In the genomic region with DNA sequence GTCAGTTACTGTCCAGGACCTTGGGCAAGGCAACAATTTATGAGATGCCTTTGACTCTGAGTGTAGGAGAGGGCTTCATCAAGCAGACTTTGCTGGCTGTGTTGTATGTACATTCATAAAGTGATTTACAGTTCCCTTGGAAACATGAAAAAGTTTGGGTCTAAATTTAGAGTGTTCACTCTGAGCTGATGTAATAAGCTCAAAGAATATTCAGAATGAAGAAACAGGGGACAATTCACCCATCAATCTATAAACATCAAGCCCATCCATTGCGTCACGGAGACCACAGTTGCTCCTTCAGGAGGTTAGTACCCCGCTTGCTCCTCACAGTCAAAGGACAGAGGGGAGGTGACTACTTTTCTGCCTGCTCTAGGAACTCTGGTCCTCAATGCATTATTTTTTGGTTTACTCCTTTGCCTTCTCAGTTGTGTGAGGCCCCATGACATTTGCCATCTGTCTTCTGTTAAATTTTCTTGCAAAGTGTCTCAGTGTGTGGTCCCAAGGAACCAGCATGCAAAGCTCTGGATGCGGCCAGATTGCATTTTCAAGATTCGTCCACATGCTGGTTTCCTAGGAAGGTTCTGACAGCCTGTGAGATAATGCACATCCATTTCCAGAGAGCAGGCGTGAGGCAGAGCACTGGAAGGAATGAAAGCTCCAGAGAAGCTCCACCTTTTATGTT, we compare ENCODE assay signal across 22 cellular contexts.
"Had no signal": no experiment of that assay in that cellular context is flagged by ENCODE, and none has a peak within 500 bp of the region (broad histone marks: within the 10 kb centered on the region; RNA-seq: fewer than 3 reads in every experiment).

No MANE protein-coding gene starts in this region.

- H3K27ac ChIP-seq: breast epithelium, SJSA1 had no signal

- FAIRE-seq: RCC 7860, TTC549 had no signal

- H3K9me3 Mint-ChIP-seq: activated B cell treated with CpG ODN at 0.5 μM for 24 hours; activated CD8-positive, alpha-beta T cell treated with anti-CD3 and anti-CD28 coated beads for 36 hours; activated naive CD4-positive, alpha-beta T cell treated with anti-CD3 and anti-CD28 coated beads, Interleukin-2, amount 10 ng/mL, durations not matched to agents 7 days and 5 days; activated naive CD8-positive, alpha-beta T cell treated with anti-CD3 and anti-CD28 coated beads for 36 hours; activated T-helper 2 cell treated with anti-CD3 and anti-CD28 coated beads, Interferon-gamma antibody, Interleukin-2, Interleukin-4, amounts not matched to agents 10 μg/mL and 5 μg/mL and 100 μg/mL, durations not matched to agents 14 hours and 24 hours and 36 hours had no signal

- H3K4me1 ChIP-seq: breast epithelium had no signal

- H3K36me3 ChIP-seq: breast epithelium, SJSA1 had no signal

- H3K4me3 ChIP-seq: breast epithelium, SJSA1 had no signal

- H3K4me1 Mint-ChIP-seq: activated B cell treated with CpG ODN at 0.5 μM for 24 hours; activated naive CD4-positive, alpha-beta T cell treated with anti-CD3 and anti-CD28 coated beads, Interleukin-2, amount 10 ng/mL, durations not matched to agents 7 days and 5 days; activated naive CD8-positive, alpha-beta T cell treated with anti-CD3 and anti-CD28 coated beads for 36 hours; T-helper 17 cell had no signal

- H3K27me3 ChIP-seq: breast epithelium, SJSA1 had no signal

- DNase-seq: activated B cell treated with CpG ODN at 0.5 μM for 24 hours; activated CD8-positive, alpha-beta memory T cell treated with anti-CD3 and anti-CD28 coated beads, Interleukin-2, amount 50 U/mL, for 4 hours; activated gamma-delta T cell treated with Interleukin-2 at 50 U/mL for 16 hours; activated naive CD8-positive, alpha-beta T cell treated with anti-CD3 and anti-CD28 coated beads for 36 hours; MM.1S; NCI-H1436; NCI-H1694 treated with DMSO at 0.1 percent for 48 hours; NCI-H2029 treated with DMSO at 0.1 percent for 48 hours; NCI-H510A treated with DMSO at 0.1 percent for 48 hours; NCI-H69; PC-3; SHP77; T-helper 17 cell; T-helper 9 cell had no signal

- ATAC-seq: activated CD8-positive, alpha-beta T cell treated with anti-CD3 and anti-CD28 coated beads for 36 hours; activated T-cell treated with anti-CD3 and anti-CD28 coated beads, Interleukin-2, amount 50 U/mL, for 72 hours; PC-3; T-helper 17 cell had no signal

- H3K4me3 Mint-ChIP-seq: activated B cell treated with CpG ODN at 0.5 μM for 24 hours; activated CD8-positive, alpha-beta T cell treated with anti-CD3 and anti-CD28 coated beads for 36 hours; activated naive CD4-positive, alpha-beta T cell treated with anti-CD3 and anti-CD28 coated beads, Interleukin-2, amount 10 ng/mL, durations not matched to agents 7 days and 5 days; activated naive CD8-positive, alpha-beta T cell treated with anti-CD3 and anti-CD28 coated beads for 36 hours; activated T-cell treated with anti-CD3 and anti-CD28 coated beads, Interleukin-2, amount 50 U/mL, for 72 hours; T-helper 17 cell had no signal

- H3K9me3 ChIP-seq: breast epithelium, SJSA1 had no signal

- H3K27ac Mint-ChIP-seq: activated B cell treated with CpG ODN at 0.5 μM for 24 hours; activated CD8-positive, alpha-beta T cell treated with anti-CD3 and anti-CD28 coated beads for 36 hours; activated naive CD4-positive, alpha-beta T cell treated with anti-CD3 and anti-CD28 coated beads, Interleukin-2, amount 10 ng/mL, durations not matched to agents 7 days and 5 days; activated naive CD8-positive, alpha-beta T cell treated with anti-CD3 and anti-CD28 coated beads for 36 hours; activated T-cell treated with anti-CD3 and anti-CD28 coated beads, Interleukin-2, amount 50 U/mL, for 72 hours; activated T-helper 2 cell treated with anti-CD3 and anti-CD28 coated beads, Interferon-gamma antibody, Interleukin-2, Interleukin-4, amounts not matched to agents 10 μg/mL and 5 μg/mL and 100 μg/mL, durations not matched to agents 14 hours and 24 hours and 36 hours; T-helper 17 cell had no signal

- H3K36me3 Mint-ChIP-seq: activated naive CD4-positive, alpha-beta T cell treated with anti-CD3 and anti-CD28 coated beads, Interleukin-2, amount 10 ng/mL, durations not matched to agents 7 days and 5 days; activated naive CD8-positive, alpha-beta T cell treated with anti-CD3 and anti-CD28 coated beads for 36 hours had no signal
